8 cellular contexts compared by ENCODE assay signal in the genomic region with DNA sequence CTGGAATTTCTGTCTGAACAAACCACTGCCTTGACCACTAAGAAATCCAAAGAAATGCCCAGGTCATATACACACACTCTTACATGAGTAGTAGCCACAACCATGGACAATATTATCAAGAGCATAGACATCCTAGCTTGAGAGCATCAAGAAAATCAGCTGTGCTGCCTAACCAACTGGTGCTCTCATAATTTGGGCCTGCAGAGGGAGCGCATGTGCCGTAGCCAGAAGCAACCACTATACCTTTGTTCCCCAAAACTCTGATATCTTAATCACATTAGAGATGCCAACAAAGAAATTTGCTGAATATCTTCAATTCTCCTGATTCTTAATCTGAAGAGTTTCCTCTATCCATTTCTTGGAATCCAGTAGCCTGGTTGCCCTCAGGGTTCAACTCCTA.
DNase-seq lines count a peak whose midpoint lies in the region; ATAC-seq, FAIRE-seq and TF ChIP-seq lines count a peak whose summit lies in the region.

No MANE protein-coding gene starts in this region.

- 24% methylated on average over 2 of the region's 2 CpGs for WGBS in GM12878 (ENCODE audit: insufficient coverage, insufficient replicate concordance, low lambda C conversion rate, missing lambda C conversion rate)

- H3K9ac ChIP-seq in OCI-LY3 (ENCODE audit: low read length) (no peak overlapping the region), GM12878 (ENCODE audit: control insufficient read depth, insufficient read depth, low read length) (no peak overlapping the region)

- TF ChIP-seq EP300 in GM12878 (IDR thresholded peaks at IDR 0.05; ENCODE audit: borderline replicate concordance in 1 of 2, control insufficient read depth in 1 of 2, low read depth in 2 of 2, low read length in 2 of 2) = no peak

- BruUV-seq in GM12878 (replicated peaks; lab: Mats Ljungman, UMichigan) = no TSS peak

- no peak for DNase-seq in AG09319 (ENCODE audit: extremely low read depth, low read depth)
- peak; percentile 4 for DNase-seq in GM12878 (ENCODE audit: low read depth, low spot score)
- DNase-seq in osteoblast (ENCODE audit: insufficient read length, low spot score, missing footprints) = no peak
- DNase-seq in substantia nigra (lab: John Stamatoyannopoulos, UW) = no peak

- peak; percentile 41 for TF ChIP-seq CTCF in AG09319 (IDR thresholded peaks at IDR 0.05; ENCODE audit: low read depth, low read length)
- TF ChIP-seq CTCF in OCI-LY3 (IDR thresholded peaks at IDR 0.05; ENCODE audit: low read depth, low read length) = peak; percentile 66
- peak; percentile 60 to 71 (median 65) for TF ChIP-seq CTCF in GM12878 (IDR thresholded peaks at IDR 0.05 in 2 of 3, conservative IDR thresholded peaks at IDR 0.05 in 1 of 3; ENCODE audit: control insufficient read depth in 2 of 3, extremely low read depth in 1 of 3, insufficient read depth in 1 of 3, low read depth in 3 of 3, low read length in 3 of 3)
- TF ChIP-seq CTCF in osteoblast (IDR thresholded peaks at IDR 0.05; ENCODE audit: extremely low read depth, low read depth, low read length) = peak; percentile 53

- TF ChIP-seq POLR2A in GM12878 (IDR thresholded peaks at IDR 0.05; ENCODE audit: low read depth, low read length) = no peak

- no peak for FAIRE-seq in GM12878 (lab: Jason Lieb, UNC)

- peaks cover 11% of the 10 kb centered on the region for H3K4me1 ChIP-seq in OCI-LY3 (ENCODE audit: low read length)
- no peaks in the 10 kb centered on the region for H3K4me1 ChIP-seq in GM12878 (ENCODE audit: control insufficient read depth, insufficient read depth, low read length)
- no peaks in the 10 kb centered on the region for H3K4me1 ChIP-seq in osteoblast (ENCODE audit: insufficient read depth, low read length)

- ATAC-seq in GM18868 (IDR thresholded peaks at IDR 0.05; ENCODE audit: unreplicated experiment) (peak; percentile 75), GM12878 (peak; percentile 85), GM21825 (IDR thresholded peaks at IDR 0.05; ENCODE audit: unreplicated experiment) (no peak), GM19035 (IDR thresholded peaks at IDR 0.05; ENCODE audit: unreplicated experiment) (no peak)

- peak; percentile 64 for TF ChIP-seq RAD21 in GM12878 (IDR thresholded peaks at IDR 0.05; ENCODE audit: insufficient read depth, low read depth, low read length)

- POLR2A ChIA-PET in GM12878 (lab: Charles Lee) = no interaction called here

- H3K79me2 ChIP-seq in OCI-LY3 (ENCODE audit: low read length) (no peaks in the 10 kb centered on the region), GM12878 (ENCODE audit: control insufficient read depth, insufficient read depth, low read length) (no peaks in the 10 kb centered on the region), osteoblast (ENCODE audit: insufficient read depth, low read length) (no peaks in the 10 kb centered on the region)

- H4K20me1 ChIP-seq in OCI-LY3 (ENCODE audit: insufficient read depth, low read length) = no peaks in the 10 kb centered on the region
- H4K20me1 ChIP-seq in GM12878 (ENCODE audit: control insufficient read depth, insufficient read depth) = no peaks in the 10 kb centered on the region
- no peaks in the 10 kb centered on the region for H4K20me1 ChIP-seq in osteoblast (ENCODE audit: insufficient read depth, low read length)

- RAD21 ChIA-PET in GM12878 (lab: Charles Lee; ENCODE audit: unreplicated experiment) = interaction anchor here (1.0 to 1.4 kb wide), 3 partner anchors 27 to 580 kb away, joined by 4 to 7 read pairs (median 5); no protein-coding TSS in a partner anchor

- CTCF ChIA-PET in GM12878 (lab: Yijun Ruan, JAX) = interaction anchor here (0.6 to 3.4 kb wide), 9 partner anchors 27 to 648 kb away, joined by 3 to 26 read pairs (median 5); no protein-coding TSS in a partner anchor

- peak overlapping the region; percentile 26 for H3K4me2 ChIP-seq in OCI-LY3 (ENCODE audit: low read length)
- H3K4me2 ChIP-seq in GM12878 (ENCODE audit: control insufficient read depth, insufficient read depth) = no peak overlapping the region
- no peak overlapping the region for H3K4me2 ChIP-seq in osteoblast (ENCODE audit: insufficient read depth, low read length)

- in situ Hi-C loops in GM12878 (cut with MboI) = loop anchor here (10.0 kb wide), 1 partner anchor 413 kb away; no protein-coding TSS in a partner anchor

- H3K27me3 ChIP-seq in OCI-LY3 (ENCODE audit: low read depth, low read length) (peaks cover 4% of the 10 kb centered on the region; the same call in 1 of the 2 replicates), GM12878 (replicated peaks in 1 of 2; ENCODE audit: control insufficient read depth in 2 of 2, insufficient read depth in 2 of 2, low read length in 1 of 2) (no peaks in the 10 kb centered on the region), osteoblast (ENCODE audit: insufficient read depth, low read length) (peaks cover 10% of the 10 kb centered on the region)

- SMC1A ChIA-PET in GM12878 (lab: Charles Lee; ENCODE audit: uncharacterized antibody, unreplicated experiment) = interaction anchor here (0.8 to 2.5 kb wide), 5 partner anchors 11 to 415 kb away, joined by 3 to 11 read pairs (median 4); no protein-coding TSS in a partner anchor

- H3K9me3 ChIP-seq in OCI-LY3 (ENCODE audit: insufficient read depth, low read length) = no peaks in the 10 kb centered on the region
- H3K9me3 ChIP-seq in GM12878 (replicated peaks; ENCODE audit: control insufficient read depth, insufficient read depth, low read length) = no peaks in the 10 kb centered on the region
- no peaks in the 10 kb centered on the region for H3K9me3 ChIP-seq in osteoblast (ENCODE audit: low read depth, low read length)

- H3K36me3 ChIP-seq in OCI-LY3 (replicated peaks; ENCODE audit: low read depth, low read length) (no peaks in the 10 kb centered on the region), GM12878 (ENCODE audit: control insufficient read depth in 2 of 2, insufficient read depth in 2 of 2, low read length in 1 of 2) (no peaks in the 10 kb centered on the region), osteoblast (ENCODE audit: insufficient read depth, low read length) (no peaks in the 10 kb centered on the region)

- H3K4me3 ChIP-seq in OCI-LY3 (ENCODE audit: low read length) (0 out of 2 replicates have a peak overlapping the region, but pooled peaks have one; percentile 9), GM12878 (no peak overlapping the region), osteoblast (ENCODE audit: insufficient read depth, low read length) (no peak overlapping the region)

- H2AFZ ChIP-seq in OCI-LY3 (ENCODE audit: low read depth, low read length) (0 out of 2 replicates have a peak overlapping the region, but pooled peaks have one; percentile 33), GM12878 (ENCODE audit: control insufficient read depth, low read depth, low read length) (no peak overlapping the region), osteoblast (ENCODE audit: low read length) (no peak overlapping the region)

- H3K27ac ChIP-seq in OCI-LY3 (ENCODE audit: low read length) = no peak overlapping the region
- H3K27ac ChIP-seq in GM12878 (ENCODE audit: control insufficient read depth, insufficient read depth) = no peak overlapping the region
- H3K27ac ChIP-seq in osteoblast (ENCODE audit: low read depth, low read length) = no peak overlapping the region
- H3K27ac ChIP-seq in substantia nigra (ENCODE audit: low read depth, low read length, poor library complexity, severe bottlenecking) = no peak overlapping the region

- intact Hi-C loops in GM12878 (cut with micrococcal nuclease; ENCODE audit: unreplicated experiment) = loop anchor here (1.0 to 2.0 kb wide), 3 partner anchors 27 to 415 kb away; no protein-coding TSS in a partner anchor

TF ChIP-seq in GM12878, 131 proteins besides CTCF, POLR2A, EP300 and RAD21:
- peak; percentile 51; the same call in 1 of the 2 replicates for TF ChIP-seq SMC3 (IDR thresholded peaks at IDR 0.05; ENCODE audit: borderline replicate concordance, low read length)
- TF ChIP-seq RAD51 (IDR thresholded peaks at IDR 0.05) = no peak
- TF ChIP-seq, protein P1, sequence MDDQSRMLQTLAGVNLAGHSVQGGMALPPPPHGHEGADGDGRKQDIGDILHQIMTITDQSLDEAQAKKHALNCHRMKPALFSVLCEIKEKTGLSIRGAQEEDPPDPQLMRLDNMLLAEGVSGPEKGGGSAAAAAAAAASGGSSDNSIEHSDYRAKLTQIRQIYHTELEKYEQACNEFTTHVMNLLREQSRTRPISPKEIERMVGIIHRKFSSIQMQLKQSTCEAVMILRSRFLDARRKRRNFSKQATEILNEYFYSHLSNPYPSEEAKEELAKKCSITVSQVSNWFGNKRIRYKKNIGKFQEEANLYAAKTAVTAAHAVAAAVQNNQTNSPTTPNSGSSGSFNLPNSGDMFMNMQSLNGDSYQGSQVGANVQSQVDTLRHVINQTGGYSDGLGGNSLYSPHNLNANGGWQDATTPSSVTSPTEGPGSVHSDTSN (IDR thresholded peaks at IDR 0.05; ENCODE audit: insufficient replicate concordance, low read depth, low read length) = no peak

Comparison
In these comparisons a context has a peak if more than half of its experiments do, and no peak if none do; other contexts are left out.
1. ATAC-seq: peak in GM18868 (single experiment) and GM12878 (single experiment); none in GM21825 (single experiment) and GM19035 (single experiment).
2. Peak in every context shown above with its lines, with median percentiles within 50 percentile points of each other: CTCF ChIP-seq.